ENCODE assay signal across 12 cellular contexts in the genomic region with DNA sequence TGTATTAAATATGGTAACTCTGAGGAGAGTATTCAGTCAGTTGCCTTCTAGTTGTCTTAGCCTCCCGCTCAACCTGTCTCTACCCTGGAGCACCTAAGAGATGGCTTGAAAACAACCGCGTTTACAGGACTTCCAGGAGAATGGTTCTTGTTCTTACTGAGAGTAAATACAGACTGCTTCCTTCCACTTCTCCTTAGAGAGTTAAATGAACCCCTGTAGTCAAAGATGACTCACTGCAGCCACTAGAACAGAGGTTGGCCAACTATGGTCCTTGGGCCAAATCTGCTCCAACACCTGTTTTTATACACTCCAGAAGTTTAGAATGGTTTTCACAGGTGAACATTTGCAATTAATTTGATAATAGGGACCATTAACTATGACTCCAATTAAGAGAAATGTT.
"Had no signal": no experiment of that assay in that cellular context is flagged by ENCODE, and none has a peak within 500 bp of the region (broad histone marks: within the 10 kb centered on the region; RNA-seq: fewer than 3 reads in every experiment).

No MANE protein-coding gene starts in this region.

- H3K36me3 ChIP-seq: lower lobe of right lung, neutrophil, spleen, tibial nerve had no signal

- H3K9me3 ChIP-seq: lower lobe of right lung, neutrophil, spleen, tibial nerve had no signal

- H3K27me3 ChIP-seq: neutrophil had no signal

- H3K27ac ChIP-seq: lower lobe of right lung, neutrophil, spleen, tibial nerve had no signal

- H3K4me1 ChIP-seq: lower lobe of right lung, spleen, tibial nerve had no signal

- DNase-seq: activated CD4-positive, alpha-beta T cell treated with anti-CD3 and anti-CD28 coated beads, Interleukin-2, amount 10 ng/mL, durations not matched to agents 7 days and 5 days; activated CD8-positive, alpha-beta memory T cell treated with anti-CD3 and anti-CD28 coated beads for 24 hours; activated naive CD4-positive, alpha-beta T cell treated with Interleukin-2 at 50 U/mL for 16 hours; activated naive CD8-positive, alpha-beta T cell treated with anti-CD3 and anti-CD28 coated beads, Interleukin-2, amount 50 U/mL, for 24 hours; central memory CD4-positive, alpha-beta T cell; lower lobe of right lung; right cardiac atrium; spleen; stimulated activated CD4-positive, alpha-beta T cell treated with anti-CD3 and anti-CD28 coated beads, Interleukin-1b, Interleukin-23, amount 100 ng/mL, for 48 hours; T-helper 17 cell had no signal

- H3K4me3 ChIP-seq: lower lobe of right lung, spleen, tibial nerve had no signal
